Comparison of ENCODE assay signal across 1 cellular context in genomic region chr7:20338285-20338684, GRCh38.
A peak's percentile ranks its signal among the peaks of the same experiment; 100 is the strongest.
TF ChIP-seq lines count a peak whose summit lies in the region.

No MANE protein-coding gene starts in this region.

TF ChIP-seq in GM12878, 131 proteins besides CTCF, POLR2A, EP300 and RAD21 (continued from another document):
- TF ChIP-seq ZBTB33 (IDR thresholded peaks at IDR 0.05): peak; percentile 91
TF ChIP-seq in GM12878: peak in this region for 1.
